Comparison of ENCODE assay signal across 4 cellular contexts in genomic region chr9:94340750-94341149, GRCh38. TPM values are rescaled to one million over a fixed set of nuclear protein-coding genes. Genes with fewer than 3 reads are reported as not detected.
"Had no signal": no experiment of that assay in that cellular context is flagged by ENCODE, and none has a peak within 500 bp of the region (broad histone marks: within the 10 kb centered on the region; RNA-seq: fewer than 3 reads in every experiment).

No MANE protein-coding gene starts in this region.

RNA-seq across cellular contexts. Expression of gene NUTM2F, which starts 12.3 kb away (rescaled TPM):
- total RNA-seq: GM23248, H4, H9, HFFc6 had no signal
- polyA plus RNA-seq: GM23248 had no signal
